In the genomic region with DNA sequence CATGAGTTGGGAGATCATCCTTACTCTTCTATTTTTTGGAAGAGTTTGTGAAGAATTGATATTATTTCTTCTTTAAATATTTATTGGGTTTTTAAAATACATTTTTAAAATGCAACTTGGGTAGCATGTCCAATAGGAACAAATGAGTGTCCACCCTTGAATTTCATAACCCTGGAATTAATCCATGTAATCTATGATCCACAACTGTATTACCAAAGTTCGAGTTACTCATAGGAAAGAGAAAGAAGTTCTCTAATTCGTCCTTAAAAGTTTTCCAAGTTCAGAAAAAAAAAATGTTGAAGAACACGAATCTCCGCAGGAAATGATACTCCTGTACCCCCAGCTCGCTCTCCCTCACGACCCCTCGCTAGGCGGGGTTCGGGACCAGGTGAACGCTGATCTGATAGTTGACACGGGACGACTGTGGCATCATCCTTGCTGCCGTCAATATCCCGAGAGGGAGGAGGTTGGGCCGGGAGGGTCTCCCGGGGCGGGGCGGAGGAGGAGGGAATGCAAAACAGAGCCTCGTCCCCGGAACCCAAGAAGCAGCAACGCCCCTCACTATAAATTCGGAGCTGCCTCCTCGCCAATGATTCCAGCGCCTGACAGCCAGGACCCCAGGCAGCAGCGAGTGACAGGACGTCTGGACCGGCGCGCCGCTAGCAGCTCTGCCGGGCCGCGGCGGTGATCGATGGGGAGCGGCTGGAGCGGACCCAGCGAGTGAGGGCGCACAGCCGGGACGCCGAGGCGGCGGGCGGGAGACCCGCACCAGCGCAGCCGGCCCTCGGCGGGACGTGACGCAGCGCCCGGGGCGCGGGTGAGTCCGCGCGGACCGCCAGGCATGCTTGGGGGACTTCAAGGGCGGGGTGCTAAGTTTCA, we compare ENCODE assay signal across 8 cellular contexts. TPM values are rescaled to one million over a fixed set of nuclear protein-coding genes. Genes with fewer than 3 reads are reported as not detected.
DNase-seq lines count a peak whose midpoint lies in the region; ATAC-seq and TF ChIP-seq lines count a peak whose summit lies in the region.

A gene (plus strand): TSS at position 593 of the 879 bp plus-strand sequence. CDS start 43,133 bp downstream, outside the sequence.

- no peaks in the 10 kb centered on the region for H3K36me3 ChIP-seq in GM23248 (ENCODE audit: low read depth)
- H3K36me3 ChIP-seq in adrenal gland (replicated peaks in 1 of 2): no peaks in the 10 kb centered on the region

- H3K79me2 ChIP-seq in GM23248 (ENCODE audit: insufficient read depth): no peaks in the 10 kb centered on the region

- H3F3A ChIP-seq in GM23248 (ENCODE audit: insufficient read depth): no peaks in the 10 kb centered on the region

- in situ Hi-C loops in GM23248 (cut with MboI): no loop called here

- peak within 1 kb of the TSS; percentile 79 for H3K9ac ChIP-seq in GM23248

- H3K4me3 ChIP-seq in GM23248 (peak within 1 kb of the TSS; percentile 91), adrenal gland (peak within 1 kb of the TSS in 3 of 4 donors; percentile 49 to 90 (median 69)), skeletal muscle cell (ENCODE audit: low read depth, low read length) (peak within 1 kb of the TSS; percentile 67)

- no peaks in the 10 kb centered on the region for H3K9me2 ChIP-seq in GM23248 (ENCODE audit: insufficient read depth)

- H2AFZ ChIP-seq in GM23248: peak within 1 kb of the TSS; percentile 98

- peak; percentile 68 for DNase-seq in GM23248
- peak; percentile 80 to 92 (median 86) for DNase-seq in adrenal gland
- DNase-seq in iPS DF 4.7 (ENCODE audit: extremely low read depth, low spot score): peak; percentile 22
- DNase-seq in skeletal muscle cell (ENCODE audit: low read depth): no peak
- DNase-seq in GM20000 (ENCODE audit: low spot score): no peak
- no peak for DNase-seq in middle frontal gyrus (ENCODE audit: extremely low spot score, low spot score)
- no peak for DNase-seq in NCI-H774 (lab: John Stamatoyannopoulos, UW)

- H3K27ac ChIP-seq in GM23248 (no peak within 1 kb of the TSS), adrenal gland (peak within 1 kb of the TSS in 4 of 5 donors; percentile 21 to 86 (median 67))

- no peak for TF ChIP-seq CTCF in adrenal gland (IDR thresholded peaks at IDR 0.05)
- TF ChIP-seq CTCF in GM20000 (IDR thresholded peaks at IDR 0.05; ENCODE audit: extremely low read depth, missing control alignments): no peak

- no peaks in the 10 kb centered on the region for H3K27me3 ChIP-seq in GM23248 (replicated peaks; ENCODE audit: insufficient read depth)
- H3K27me3 ChIP-seq in adrenal gland: no peaks in the 10 kb centered on the region

- WGBS in GM23248 (ENCODE audit: low coverage in 1 of 2, low lambda C conversion rate in 2 of 2, missing lambda C conversion rate in 2 of 2), 2 experiments: 1% methylated on average over 41 to 48 of the region's 61 CpGs
- WGBS in adrenal gland, 4 donors: 1 to 2% (median 1%) methylated on average over 12 to 61 of the region's 61 CpGs

- no peaks in the 10 kb centered on the region for H4K20me1 ChIP-seq in GM23248 (ENCODE audit: insufficient read depth)

- ATAC-seq in GM21786 (IDR thresholded peaks at IDR 0.05; ENCODE audit: unreplicated experiment): no peak

- peak within 1 kb of the TSS; percentile 93 for H3K4me2 ChIP-seq in GM23248 (ENCODE audit: unreplicated experiment)

- H3K4me1 ChIP-seq in GM23248 (ENCODE audit: insufficient read depth) (no peaks in the 10 kb centered on the region), adrenal gland (replicated peaks in 1 of 2) (peaks cover 5 to 7% of the 10 kb centered on the region in 2 donors)

- intact Hi-C loops in adrenal gland (cut with DNase I): no loop called here

- H3K9me3 ChIP-seq in GM23248 (ENCODE audit: low read depth): no peaks in the 10 kb centered on the region
- no peaks in the 10 kb centered on the region for H3K9me3 ChIP-seq in adrenal gland (replicated peaks in 1 of 3)

- peak; percentile 86 to 90 for TF ChIP-seq POLR2A in adrenal gland (IDR thresholded peaks at IDR 0.05)

RNA-seq across cellular contexts. Expression of the gene that starts here (rescaled TPM):
- total RNA-seq in GM23248 (2014; rRNA removed; shearing (Covaris generic)): 4.0 and 6.3 TPM in 2 replicates
- polyA plus RNA-seq in GM23248 (2016; fragmentation: Nextera tagmentation; extraction: Ambion mirVana) (3.6 and 4.0 TPM in 2 replicates), adrenal gland (10 to 100 TPM; 20.6 to 84.0 (median 37.9) TPM)
- total RNA-seq in adrenal gland: 10 to 100 TPM; 27.3 to 89.2 (median 60.2) TPM

Comparison
In these comparisons a context has a peak if more than half of its experiments do, and no peak if none do; other contexts are left out.
1. DNase-seq: peak in GM23248 (single experiment), adrenal gland (7 of 7) and iPS DF 4.7 (single experiment); none in skeletal muscle cell (single experiment), GM20000 (single experiment), middle frontal gyrus (single experiment) and NCI-H774 (single experiment).
2. Peak in every context shown above with its lines, with median percentiles within 50 percentile points of each other: H3K4me3 ChIP-seq.